ENCODE assay signal across 1 cellular context in the genomic region with DNA sequence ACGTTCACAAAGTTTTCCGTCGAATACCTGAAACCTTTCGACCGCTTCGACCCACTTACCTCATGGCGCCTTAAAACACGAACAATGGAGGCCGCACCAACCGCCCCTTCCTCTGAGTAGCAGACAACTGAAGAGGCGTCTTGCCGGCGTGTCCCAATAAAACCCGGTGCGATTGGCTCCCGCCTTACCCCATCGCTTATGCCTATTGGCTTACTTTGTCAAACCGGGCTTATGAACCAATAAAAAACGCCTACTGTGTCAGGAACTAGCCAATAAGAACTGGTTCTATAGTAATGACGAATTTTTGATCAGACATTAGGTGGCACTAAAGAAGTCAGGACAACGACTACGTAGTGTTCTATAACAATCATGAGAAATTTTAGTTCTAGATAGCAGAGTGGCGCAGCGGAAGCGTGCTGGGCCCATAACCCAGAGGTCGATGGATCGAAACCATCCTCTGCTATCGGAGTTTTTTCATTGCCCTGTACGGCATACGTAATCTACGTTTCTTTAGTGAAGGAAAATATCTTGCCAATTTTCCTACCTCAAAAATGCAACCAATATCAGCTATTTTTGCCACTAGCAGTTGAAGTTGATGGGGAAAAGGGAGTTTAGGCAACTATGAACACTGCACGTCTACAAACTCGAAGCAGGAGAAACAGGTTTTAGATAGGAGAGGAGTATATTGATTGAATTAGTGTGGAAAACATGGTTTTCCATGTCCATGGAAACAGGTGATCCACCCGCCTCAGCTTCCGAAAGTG.
TF ChIP-seq lines count a peak whose summit lies in the region.

TSS of gene ILF2 (minus strand) at position 135 of the 764 bp plus-strand sequence. CDS start at position 64, 71 bp downstream.

TF ChIP-seq in K562, 482 proteins besides CTCF, POLR2A, EP300 and RAD21 (continued from another document and continues in another):
- peak; percentile 90 for TF ChIP-seq PML (IDR thresholded peaks at IDR 0.05; ENCODE audit: low read length)
- no peak for TF ChIP-seq FOXP1 (CRISPR knock-in tag; IDR thresholded peaks at IDR 0.05)
- peak; percentile 71; the same call in 1 of the 2 replicates for TF ChIP-seq RFX5 (IDR thresholded peaks at IDR 0.05; ENCODE audit: low read depth, low read length)
- no peak for TF ChIP-seq NR2C2 (CRISPR knock-in tag; IDR thresholded peaks at IDR 0.05)
- peak; percentile 62; the same call in 1 of the 2 replicates for TF ChIP-seq NR2C2 (tag; IDR thresholded peaks at IDR 0.05)
- no peak for TF ChIP-seq SRSF1 (IDR thresholded peaks at IDR 0.05; ENCODE audit: low read depth, low read length)
- TF ChIP-seq ZC3H11A (IDR thresholded peaks at IDR 0.05; ENCODE audit: low read depth, low read length), result 0 out of 2 replicates have a peak, but pooled peaks have one; percentile 9
- TF ChIP-seq EP400 (IDR thresholded peaks at IDR 0.05), result peak; percentile 100
- no peak for TF ChIP-seq ATF1 (CRISPR knock-in tag; IDR thresholded peaks at IDR 0.05)
- peak; percentile 97 for TF ChIP-seq ATF1 (tag; IDR thresholded peaks at IDR 0.05)
- TF ChIP-seq CHCHD3 (CRISPR knock-in tag; IDR thresholded peaks at IDR 0.05), result no peak
- no peak for TF ChIP-seq GATAD2A (IDR thresholded peaks at IDR 0.05)
- TF ChIP-seq HOXB6 (CRISPR knock-in tag; IDR thresholded peaks at IDR 0.05; ENCODE audit: borderline replicate concordance), result no peak
- TF ChIP-seq ILK (tag; IDR thresholded peaks at IDR 0.05; ENCODE audit: borderline replicate concordance, low read depth), result no peak
- peak; percentile 84 for TF ChIP-seq BDP1 (IDR thresholded peaks at IDR 0.05; ENCODE audit: insufficient read depth, insufficient read length)
- TF ChIP-seq XRCC3 (IDR thresholded peaks at IDR 0.05), result no peak
- TF ChIP-seq, protein P1, sequence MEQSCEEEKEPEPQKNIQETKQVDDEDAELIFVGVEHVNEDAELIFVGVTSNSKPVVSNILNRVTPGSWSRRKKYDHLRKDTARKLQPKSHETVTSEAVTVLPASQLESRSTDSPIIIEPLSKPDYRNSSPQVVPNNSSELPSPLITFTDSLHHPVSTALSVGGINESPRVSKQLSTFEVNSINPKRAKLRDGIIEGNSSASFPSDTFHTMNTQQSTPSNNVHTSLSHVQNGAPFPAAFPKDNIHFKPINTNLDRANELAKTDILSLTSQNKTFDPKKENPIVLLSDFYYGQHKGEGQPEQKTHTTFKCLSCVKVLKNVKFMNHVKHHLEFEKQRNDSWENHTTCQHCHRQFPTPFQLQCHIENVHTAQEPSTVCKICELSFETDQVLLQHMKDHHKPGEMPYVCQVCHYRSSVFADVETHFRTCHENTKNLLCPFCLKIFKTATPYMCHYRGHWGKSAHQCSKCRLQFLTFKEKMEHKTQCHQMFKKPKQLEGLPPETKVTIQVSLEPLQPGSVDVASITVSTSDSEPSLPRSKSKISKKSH (CRISPR knock-in tag; IDR thresholded peaks at IDR 0.05), result no peak
- TF ChIP-seq HCFC1 (IDR thresholded peaks at IDR 0.05; ENCODE audit: low read depth, low read length), result peak; percentile 53; the same call in 1 of the 2 replicates
- peak; percentile 87 for TF ChIP-seq FOXJ2 (tag; IDR thresholded peaks at IDR 0.05)
- TF ChIP-seq SRSF3 (IDR thresholded peaks at IDR 0.05; ENCODE audit: insufficient read depth, low read length), result no peak
- TF ChIP-seq KAT2B (IDR thresholded peaks at IDR 0.05; ENCODE audit: low read depth, low read length), result no peak
- TF ChIP-seq ARID1B (IDR thresholded peaks at IDR 0.05), result no peak
- no peak for TF ChIP-seq FUS (optimal IDR thresholded peaks at IDR 0.05; ENCODE audit: low read depth, low read length)
- TF ChIP-seq ZNF165 (CRISPR knock-in tag; IDR thresholded peaks at IDR 0.05; ENCODE audit: borderline replicate concordance), result no peak
- peak; percentile 32 for TF ChIP-seq MEIS2 (IDR thresholded peaks at IDR 0.05; ENCODE audit: partially characterized antibody)
- TF ChIP-seq, protein P2, sequence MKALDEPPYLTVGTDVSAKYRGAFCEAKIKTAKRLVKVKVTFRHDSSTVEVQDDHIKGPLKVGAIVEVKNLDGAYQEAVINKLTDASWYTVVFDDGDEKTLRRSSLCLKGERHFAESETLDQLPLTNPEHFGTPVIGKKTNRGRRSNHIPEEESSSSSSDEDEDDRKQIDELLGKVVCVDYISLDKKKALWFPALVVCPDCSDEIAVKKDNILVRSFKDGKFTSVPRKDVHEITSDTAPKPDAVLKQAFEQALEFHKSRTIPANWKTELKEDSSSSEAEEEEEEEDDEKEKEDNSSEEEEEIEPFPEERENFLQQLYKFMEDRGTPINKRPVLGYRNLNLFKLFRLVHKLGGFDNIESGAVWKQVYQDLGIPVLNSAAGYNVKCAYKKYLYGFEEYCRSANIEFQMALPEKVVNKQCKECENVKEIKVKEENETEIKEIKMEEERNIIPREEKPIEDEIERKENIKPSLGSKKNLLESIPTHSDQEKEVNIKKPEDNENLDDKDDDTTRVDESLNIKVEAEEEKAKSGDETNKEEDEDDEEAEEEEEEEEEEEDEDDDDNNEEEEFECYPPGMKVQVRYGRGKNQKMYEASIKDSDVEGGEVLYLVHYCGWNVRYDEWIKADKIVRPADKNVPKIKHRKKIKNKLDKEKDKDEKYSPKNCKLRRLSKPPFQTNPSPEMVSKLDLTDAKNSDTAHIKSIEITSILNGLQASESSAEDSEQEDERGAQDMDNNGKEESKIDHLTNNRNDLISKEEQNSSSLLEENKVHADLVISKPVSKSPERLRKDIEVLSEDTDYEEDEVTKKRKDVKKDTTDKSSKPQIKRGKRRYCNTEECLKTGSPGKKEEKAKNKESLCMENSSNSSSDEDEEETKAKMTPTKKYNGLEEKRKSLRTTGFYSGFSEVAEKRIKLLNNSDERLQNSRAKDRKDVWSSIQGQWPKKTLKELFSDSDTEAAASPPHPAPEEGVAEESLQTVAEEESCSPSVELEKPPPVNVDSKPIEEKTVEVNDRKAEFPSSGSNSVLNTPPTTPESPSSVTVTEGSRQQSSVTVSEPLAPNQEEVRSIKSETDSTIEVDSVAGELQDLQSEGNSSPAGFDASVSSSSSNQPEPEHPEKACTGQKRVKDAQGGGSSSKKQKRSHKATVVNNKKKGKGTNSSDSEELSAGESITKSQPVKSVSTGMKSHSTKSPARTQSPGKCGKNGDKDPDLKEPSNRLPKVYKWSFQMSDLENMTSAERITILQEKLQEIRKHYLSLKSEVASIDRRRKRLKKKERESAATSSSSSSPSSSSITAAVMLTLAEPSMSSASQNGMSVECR (CRISPR knock-in tag; IDR thresholded peaks at IDR 0.05), result peak; percentile 8; the same call in 1 of the 2 replicates
- no peak for TF ChIP-seq SFPQ (IDR thresholded peaks at IDR 0.05; ENCODE audit: low read depth, low read length)
- TF ChIP-seq, protein P3, sequence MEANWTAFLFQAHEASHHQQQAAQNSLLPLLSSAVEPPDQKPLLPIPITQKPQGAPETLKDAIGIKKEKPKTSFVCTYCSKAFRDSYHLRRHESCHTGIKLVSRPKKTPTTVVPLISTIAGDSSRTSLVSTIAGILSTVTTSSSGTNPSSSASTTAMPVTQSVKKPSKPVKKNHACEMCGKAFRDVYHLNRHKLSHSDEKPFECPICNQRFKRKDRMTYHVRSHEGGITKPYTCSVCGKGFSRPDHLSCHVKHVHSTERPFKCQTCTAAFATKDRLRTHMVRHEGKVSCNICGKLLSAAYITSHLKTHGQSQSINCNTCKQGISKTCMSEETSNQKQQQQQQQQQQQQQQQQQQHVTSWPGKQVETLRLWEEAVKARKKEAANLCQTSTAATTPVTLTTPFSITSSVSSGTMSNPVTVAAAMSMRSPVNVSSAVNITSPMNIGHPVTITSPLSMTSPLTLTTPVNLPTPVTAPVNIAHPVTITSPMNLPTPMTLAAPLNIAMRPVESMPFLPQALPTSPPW (CRISPR knock-in tag; IDR thresholded peaks at IDR 0.05), result peak; percentile 52
- no peak for TF ChIP-seq ZSCAN32 (CRISPR knock-in tag; IDR thresholded peaks at IDR 0.05)
- TF ChIP-seq SIN3A (IDR thresholded peaks at IDR 0.05; ENCODE audit: borderline replicate concordance in 2 of 2, control insufficient read depth in 1 of 2, low read depth in 2 of 2, low read length in 2 of 2), result peak in 1 of 2 experiments; percentile 79; a peak in 2 of 4 replicates
- TF ChIP-seq RBM17 (IDR thresholded peaks at IDR 0.05; ENCODE audit: borderline replicate concordance, low read depth, low read length), result no peak
- TF ChIP-seq ESRRB (CRISPR knock-in tag; IDR thresholded peaks at IDR 0.05; ENCODE audit: borderline replicate concordance), result no peak
- TF ChIP-seq KLF16 (IDR thresholded peaks at IDR 0.05), result no peak
- peak; percentile 77 for TF ChIP-seq CREB1 (IDR thresholded peaks at IDR 0.05)
- TF ChIP-seq CREB1 (CRISPR knock-in tag; IDR thresholded peaks at IDR 0.05), result peak; percentile 86
- TF ChIP-seq FOXM1 (IDR thresholded peaks at IDR 0.05; ENCODE audit: low read depth), result peak; percentile 88
- no peak for TF ChIP-seq FOXM1 (CRISPR knock-in tag; IDR thresholded peaks at IDR 0.05; ENCODE audit: low read depth)
- TF ChIP-seq THAP7 (CRISPR knock-in tag; IDR thresholded peaks at IDR 0.05), result 0 out of 2 replicates have a peak, but pooled peaks have one; percentile 62
- TF ChIP-seq MAFF (IDR thresholded peaks at IDR 0.05; ENCODE audit: low read length), result no peak
- TF ChIP-seq ZBTB40 (IDR thresholded peaks at IDR 0.05), result peak; percentile 91
- no peak for TF ChIP-seq ZBTB40 (CRISPR knock-in tag; IDR thresholded peaks at IDR 0.05)
- TF ChIP-seq NR2F6 (CRISPR knock-in tag; IDR thresholded peaks at IDR 0.05), result 0 out of 2 replicates have a peak, but pooled peaks have one; percentile 64
- no peak; the same call in 1 of the 2 replicates for TF ChIP-seq ZNF143 (CRISPR knock-in tag; IDR thresholded peaks at IDR 0.05)
- peak; percentile 94 for TF ChIP-seq ATF7 (IDR thresholded peaks at IDR 0.05)
